Comparison of ENCODE assay signal across 34 cellular contexts in the genomic region with DNA sequence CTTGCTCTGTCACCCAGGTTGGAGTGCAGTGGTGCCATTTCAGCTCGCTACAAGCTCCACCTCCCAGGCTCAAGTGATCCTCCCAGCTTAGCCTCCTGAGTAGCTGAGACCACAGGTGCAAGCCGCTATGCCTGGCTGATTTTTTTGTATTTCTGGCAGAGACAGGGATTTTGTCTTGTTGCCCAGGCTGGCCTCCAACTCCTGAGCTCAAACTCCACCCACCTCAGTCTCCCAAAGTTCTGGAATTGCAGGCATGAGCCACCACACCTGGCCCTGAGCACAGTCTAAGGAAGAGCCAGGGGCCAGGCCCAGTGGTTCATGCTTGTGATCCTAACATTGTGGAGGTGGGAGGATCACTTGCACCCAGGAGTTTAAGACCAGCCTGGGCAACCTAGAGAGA. TPM values are rescaled to one million over a fixed set of nuclear protein-coding genes. Genes with fewer than 3 reads are reported as not detected.
"Had no signal": no experiment of that assay in that cellular context is flagged by ENCODE, and none has a peak within 500 bp of the region (broad histone marks: within the 10 kb centered on the region; RNA-seq: fewer than 3 reads in every experiment).

No MANE protein-coding gene starts in this region.

- DNase-seq: activated B cell treated with CpG ODN at 0.5 μM for 24 hours; activated CD4-positive, alpha-beta T cell treated with anti-CD3 and anti-CD28 coated beads for 48 hours; activated CD4-positive, alpha-beta T cell treated with anti-CD3 and anti-CD28 coated beads, Interleukin-2, amount 50 U/mL, for 1 hour; activated CD4-positive, alpha-beta T cell treated with anti-CD3 and anti-CD28 coated beads, Interleukin-2, amount 50 U/mL, for 48 hours; activated CD8-positive, alpha-beta memory T cell treated with anti-CD3 and anti-CD28 coated beads for 24 hours; activated CD8-positive, alpha-beta T cell treated with anti-CD3 and anti-CD28 coated beads for 36 hours; activated effector memory CD4-positive, alpha-beta T cell treated with anti-CD3 and anti-CD28 coated beads, Interleukin-2, amount 50 U/mL, for 16 hours; activated naive CD4-positive, alpha-beta T cell treated with anti-CD3 and anti-CD28 coated beads for 36 hours; activated naive CD8-positive, alpha-beta T cell treated with anti-CD3 and anti-CD28 coated beads for 36 hours; activated naive CD8-positive, alpha-beta T cell treated with anti-CD3 and anti-CD28 coated beads, Interleukin-2, amount 50 U/mL, for 24 hours; activated T-cell treated with anti-CD3 and anti-CD28 coated beads, Interleukin-2, amount 50 U/mL, for 4 hours; adrenal gland; amygdala; aorta; body of pancreas; caudate nucleus; cortex of kidney; dermis blood vessel endothelial cell; effector CD4-positive, alpha-beta T cell; esophagus squamous epithelium; foreskin melanocyte; heart right ventricle; T1000; WERI-Rb-1 had no signal

- H3K27ac ChIP-seq: adrenal gland, body of pancreas, epithelial cell of prostate, esophagus squamous epithelium, gastroesophageal sphincter, heart right ventricle, hepatocyte, WERI-Rb-1 had no signal

- H2AFZ ChIP-seq: hepatocyte had no signal

- H3K4me3 Mint-ChIP-seq: activated B cell treated with CpG ODN at 0.5 μM for 24 hours; activated CD8-positive, alpha-beta T cell treated with anti-CD3 and anti-CD28 coated beads for 36 hours; activated naive CD4-positive, alpha-beta T cell treated with anti-CD3 and anti-CD28 coated beads for 36 hours; activated naive CD4-positive, alpha-beta T cell treated with anti-CD3 and anti-CD28 coated beads, Interleukin-2, amount 50 U/mL, for 24 hours; activated naive CD8-positive, alpha-beta T cell treated with anti-CD3 and anti-CD28 coated beads for 36 hours; activated naive CD8-positive, alpha-beta T cell treated with anti-CD3 and anti-CD28 coated beads, Interleukin-2, amount 50 U/mL, for 24 hours; activated T-cell treated with anti-CD3 and anti-CD28 coated beads, Interleukin-2, amount 50 U/mL, for 4 hours; activated T-helper 17 cell treated with anti-CD3 and anti-CD28 coated beads, Interleukin-2, amount 50 U/mL, for 72 hours had no signal

- ATAC-seq: activated CD4-positive, CD25-positive, alpha-beta regulatory T cell treated with anti-CD3 and anti-CD28 coated beads, Interleukin-2, amount 50 U/mL, for 24 hours; activated CD8-positive, alpha-beta T cell treated with anti-CD3 and anti-CD28 coated beads for 36 hours; activated naive CD8-positive, alpha-beta T cell treated with anti-CD3 and anti-CD28 coated beads, Interleukin-2, amount 50 U/mL, for 24 hours; activated T-cell treated with anti-CD3 and anti-CD28 coated beads, Interleukin-2, amount 50 U/mL, for 4 hours; activated T-helper 17 cell treated with anti-CD3 and anti-CD28 coated beads, Interleukin-2, amount 50 U/mL, for 72 hours; body of pancreas; gastroesophageal sphincter; heart right ventricle had no signal

- H3K36me3 Mint-ChIP-seq: activated naive CD4-positive, alpha-beta T cell treated with anti-CD3 and anti-CD28 coated beads, Interleukin-2, amount 50 U/mL, for 24 hours; activated naive CD8-positive, alpha-beta T cell treated with anti-CD3 and anti-CD28 coated beads for 36 hours had no signal

- H3K4me2 ChIP-seq: hepatocyte had no signal

- H3K4me1 ChIP-seq: adrenal gland, body of pancreas, esophagus squamous epithelium, gastroesophageal sphincter, heart right ventricle had no signal

- H3K9me3 Mint-ChIP-seq: activated B cell treated with CpG ODN at 0.5 μM for 24 hours; activated CD8-positive, alpha-beta T cell treated with anti-CD3 and anti-CD28 coated beads for 36 hours; activated naive CD4-positive, alpha-beta T cell treated with anti-CD3 and anti-CD28 coated beads for 36 hours; activated naive CD4-positive, alpha-beta T cell treated with anti-CD3 and anti-CD28 coated beads, Interleukin-2, amount 50 U/mL, for 24 hours; activated naive CD8-positive, alpha-beta T cell treated with anti-CD3 and anti-CD28 coated beads for 36 hours; activated naive CD8-positive, alpha-beta T cell treated with anti-CD3 and anti-CD28 coated beads, Interleukin-2, amount 50 U/mL, for 24 hours; activated T-cell treated with anti-CD3 and anti-CD28 coated beads, Interleukin-2, amount 50 U/mL, for 4 hours; activated T-helper 17 cell treated with anti-CD3 and anti-CD28 coated beads, Interleukin-2, amount 50 U/mL, for 72 hours had no signal

- H3K4me1 Mint-ChIP-seq: activated B cell treated with CpG ODN at 0.5 μM for 24 hours; activated naive CD4-positive, alpha-beta T cell treated with anti-CD3 and anti-CD28 coated beads, Interleukin-2, amount 50 U/mL, for 24 hours; activated naive CD8-positive, alpha-beta T cell treated with anti-CD3 and anti-CD28 coated beads for 36 hours; activated naive CD8-positive, alpha-beta T cell treated with anti-CD3 and anti-CD28 coated beads, Interleukin-2, amount 50 U/mL, for 24 hours; activated T-helper 17 cell treated with anti-CD3 and anti-CD28 coated beads, Interleukin-2, amount 50 U/mL, for 72 hours had no signal

- H3K36me3 ChIP-seq: adrenal gland, esophagus squamous epithelium, gastroesophageal sphincter, heart right ventricle, WERI-Rb-1 had no signal

- H3K4me3 ChIP-seq: adrenal gland, body of pancreas, esophagus squamous epithelium, gastroesophageal sphincter, heart right ventricle, hepatocyte had no signal

- H3K79me2 ChIP-seq: hepatocyte had no signal

- H3K27ac Mint-ChIP-seq: activated B cell treated with CpG ODN at 0.5 μM for 24 hours; activated CD8-positive, alpha-beta T cell treated with anti-CD3 and anti-CD28 coated beads for 36 hours; activated naive CD4-positive, alpha-beta T cell treated with anti-CD3 and anti-CD28 coated beads for 36 hours; activated naive CD4-positive, alpha-beta T cell treated with anti-CD3 and anti-CD28 coated beads, Interleukin-2, amount 50 U/mL, for 24 hours; activated naive CD8-positive, alpha-beta T cell treated with anti-CD3 and anti-CD28 coated beads for 36 hours; activated naive CD8-positive, alpha-beta T cell treated with anti-CD3 and anti-CD28 coated beads, Interleukin-2, amount 50 U/mL, for 24 hours; activated T-helper 17 cell treated with anti-CD3 and anti-CD28 coated beads, Interleukin-2, amount 50 U/mL, for 72 hours had no signal

- H3K27me3 ChIP-seq: adrenal gland, body of pancreas, hepatocyte had no signal

RNA-seq across cellular contexts. Expression of gene BCO1, which starts 21.8 kb away (rescaled TPM):
- total RNA-seq: activated B cell treated with CpG ODN at 0.5 μM for 24 hours; activated CD8-positive, alpha-beta T cell treated with anti-CD3 and anti-CD28 coated beads for 36 hours; activated naive CD4-positive, alpha-beta T cell treated with anti-CD3 and anti-CD28 coated beads for 36 hours; activated naive CD8-positive, alpha-beta T cell treated with anti-CD3 and anti-CD28 coated beads for 36 hours; activated T-cell treated with anti-CD3 and anti-CD28 coated beads, Interleukin-2, amount 50 U/mL, for 4 hours; activated T-helper 17 cell treated with anti-CD3 and anti-CD28 coated beads, Interleukin-2, amount 50 U/mL, for 72 hours; adrenal gland; aorta; body of pancreas; chondrocyte; dermis blood vessel endothelial cell; endothelial cell of umbilical vein; fibroblast of villous mesenchyme; glomerular endothelial cell had no signal
- polyA plus RNA-seq: endothelial cell of umbilical vein, heart right ventricle had no signal
